27 cellular contexts compared by ENCODE assay signal in genomic region chr9:108724122-108724521, GRCh38.
"Had no signal": no experiment of that assay in that cellular context is flagged by ENCODE, and none has a peak within 500 bp of the region (broad histone marks: within the 10 kb centered on the region; RNA-seq: fewer than 3 reads in every experiment).

No MANE protein-coding gene starts in this region.

- H3K4me3 ChIP-seq: neural progenitor cell, ovary, psoas muscle, skin epidermis, smooth muscle cell, spleen, suprapubic skin, testis, tibial artery, transverse colon, upper lobe of right lung, uterus had no signal

- H3K36me3 ChIP-seq: neural progenitor cell, ovary, spleen, suprapubic skin, tibial artery, transverse colon, upper lobe of right lung, uterus had no signal

- ATAC-seq: natural killer cell; psoas muscle; right cardiac atrium; sciatic nerve; stimulated activated memory B cell treated with anti-CD40 and anti-IgM and Interleukin-4, amounts not matched to agents 10 μg/mL and 1 μg/mL and 100 μg/mL, for 72 hours; stimulated activated naive CD8-positive, alpha-beta T cell treated with anti-CD3 and anti-CD28 coated beads, Interleukin-15, amount 100 ng/mL, for 72 hours; stimulated activated naive CD8-positive, alpha-beta T cell treated with anti-CD3 and anti-CD28 coated beads, Interleukin-15, Interleukin-2, amounts not matched to agents 100 U/mL and 50 U/mL, for 24 hours; upper lobe of right lung had no signal

- DNase-seq: natural killer cell; occipital lobe; ovary; posterior cingulate gyrus; psoas muscle; right cardiac atrium; spleen; stimulated activated CD4-positive, alpha-beta T cell treated with anti-CD3 and anti-CD28 coated beads, Interleukin-12 subunit alpha, Interleukin-12 subunit beta, amount 100 ng/mL, for 4 hours; stimulated activated CD4-positive, alpha-beta T cell treated with anti-CD3 and anti-CD28 coated beads, Interleukin-1b, Interleukin-23, amount 100 ng/mL, for 48 hours; stimulated activated CD4-positive, alpha-beta T cell treated with anti-CD3 and anti-CD28 coated beads, Interleukin-4, amount 100 ng/mL, for 1 hour; stimulated activated CD4-positive, alpha-beta T cell treated with anti-CD3 and anti-CD28 coated beads, Interleukin-4, amount 100 ng/mL, for 4 hours; stimulated activated CD8-positive, alpha-beta memory T cell treated with anti-CD3 and anti-CD28 coated beads, Interleukin-4, amount 100 ng/mL, for 48 hours; stimulated activated naive CD4-positive, alpha-beta T cell; stimulated activated naive CD8-positive, alpha-beta T cell treated with anti-CD3 and anti-CD28 coated beads, Interleukin-15, amount 100 ng/mL, for 72 hours; stimulated activated naive CD8-positive, alpha-beta T cell treated with anti-CD3 and anti-CD28 coated beads, Interleukin-15, Interleukin-2, amounts not matched to agents 100 U/mL and 50 U/mL, for 24 hours; substantia nigra; testis; tibial artery; transverse colon; upper lobe of right lung; uterus had no signal

- H3K27me3 ChIP-seq: neural progenitor cell, ovary, spleen, suprapubic skin, testis, tibial artery, transverse colon, upper lobe of right lung, uterus had no signal
